Comparison of ENCODE assay signal across 21 cellular contexts in the genomic region with DNA sequence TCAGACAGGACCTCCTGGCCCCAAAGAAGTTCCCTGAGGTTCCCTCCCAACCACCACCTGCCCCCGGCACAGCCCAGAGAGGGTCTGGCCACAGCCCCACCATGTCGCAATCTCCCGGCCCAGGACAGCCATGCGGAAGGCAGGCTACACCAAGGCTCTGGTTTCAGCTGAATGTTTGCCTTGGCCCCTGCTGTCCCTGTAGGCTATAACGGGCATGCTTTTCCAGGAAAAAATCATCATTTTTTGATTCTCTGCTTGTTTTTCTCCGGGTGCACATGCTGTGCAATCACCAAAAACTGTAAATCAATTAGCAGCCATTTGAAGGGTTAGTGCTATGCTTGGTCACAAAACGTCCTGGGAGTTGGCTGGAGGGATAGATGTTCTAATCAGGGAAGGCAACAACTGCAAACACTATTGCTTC.
DNase-seq lines count a peak whose midpoint lies in the region; ATAC-seq, FAIRE-seq and TF ChIP-seq lines count a peak whose summit lies in the region.
"Had no signal": no experiment of that assay in that cellular context is flagged by ENCODE, and none has a peak within 500 bp of the region (broad histone marks: within the 10 kb centered on the region; RNA-seq: fewer than 3 reads in every experiment).

No MANE protein-coding gene starts in this region.

- peak overlapping the region; percentile 86 for H3K27ac Mint-ChIP-seq in chondrocyte (ENCODE audit: unreplicated experiment)
- no peak overlapping the region for H3K27ac Mint-ChIP-seq in stimulated activated naive B cell treated with anti-CD40 and anti-IgM and Interleukin-4, amounts not matched to agents 10 μg/mL and 1 μg/mL and 100 μg/mL, for 72 hours
- H3K27ac Mint-ChIP-seq: activated CD8-positive, alpha-beta memory T cell treated with anti-CD3 and anti-CD28 coated beads, Interleukin-2, amount 10 ng/mL, durations not matched to agents 7 days and 5 days had no signal

- H3K4me2 ChIP-seq in HepG2 (ENCODE audit: low read depth, low read length), result no peak overlapping the region
- H3K4me2 ChIP-seq: PC-9 had no signal

- no peak overlapping the region for H3K9ac ChIP-seq in HepG2 (ENCODE audit: insufficient read depth, low read depth, low read length)

- no peaks in the 10 kb centered on the region for H3K36me3 Mint-ChIP-seq in chondrocyte (ENCODE audit: low read depth)
- H3K36me3 Mint-ChIP-seq in stimulated activated naive B cell treated with anti-CD40 and anti-IgM and Interleukin-4, amounts not matched to agents 10 μg/mL and 1 μg/mL and 100 μg/mL, for 72 hours, result no peaks in the 10 kb centered on the region
- H3K36me3 Mint-ChIP-seq: activated CD8-positive, alpha-beta memory T cell treated with anti-CD3 and anti-CD28 coated beads, Interleukin-2, amount 10 ng/mL, durations not matched to agents 7 days and 5 days had no signal

- H3K27me3 Mint-ChIP-seq in chondrocyte (ENCODE audit: low read depth), result peaks cover 3% of the 10 kb centered on the region
- peaks cover 46 to 49% of the 10 kb centered on the region in 2 donors for H3K27me3 Mint-ChIP-seq in stimulated activated naive B cell treated with anti-CD40 and anti-IgM and Interleukin-4, amounts not matched to agents 10 μg/mL and 1 μg/mL and 100 μg/mL, for 72 hours

- no peaks in the 10 kb centered on the region for H4K20me1 ChIP-seq in HepG2 (ENCODE audit: insufficient read depth, low read length)

- H3K27ac ChIP-seq in HepG2 (ENCODE audit: extremely low read length, insufficient read depth, low read length), result no peak overlapping the region
- H3K27ac ChIP-seq: PC-9 had no signal

- peaks cover 46% of the 10 kb centered on the region for H3K4me1 Mint-ChIP-seq in chondrocyte (ENCODE audit: low read depth)
- H3K4me1 Mint-ChIP-seq in stimulated activated naive B cell treated with anti-CD40 and anti-IgM and Interleukin-4, amounts not matched to agents 10 μg/mL and 1 μg/mL and 100 μg/mL, for 72 hours, result no peaks in the 10 kb centered on the region
- H3K4me1 Mint-ChIP-seq: activated CD8-positive, alpha-beta memory T cell treated with anti-CD3 and anti-CD28 coated beads, Interleukin-2, amount 10 ng/mL, durations not matched to agents 7 days and 5 days had no signal

- POLR2A ChIA-PET in HepG2 (lab: Yijun Ruan, JAX), result no interaction called here

- peaks cover 2% of the 10 kb centered on the region for H3K9me3 Mint-ChIP-seq in chondrocyte (ENCODE audit: low read depth)
- peaks cover 0 to under 1% of the 10 kb centered on the region in 2 donors for H3K9me3 Mint-ChIP-seq in stimulated activated naive B cell treated with anti-CD40 and anti-IgM and Interleukin-4, amounts not matched to agents 10 μg/mL and 1 μg/mL and 100 μg/mL, for 72 hours

- no peak for FAIRE-seq in HepG2 (lab: Jason Lieb, UNC)

- CTCF ChIA-PET in HepG2 (lab: Yijun Ruan, JAX; ENCODE audit: low intra/inter-chr PET ratio, low total read pairs), result no interaction called here

- 4% methylated on average over 3 of the region's 7 CpGs for WGBS in HepG2 (ENCODE audit: low lambda C conversion rate)

- TF ChIP-seq EP300 in HepG2 (IDR thresholded peaks at IDR 0.05; ENCODE audit: low read depth in 2 of 2, low read length in 2 of 2), result no peak
- no peak for TF ChIP-seq EP300 in HepG2 (CRISPR knock-in tag; IDR thresholded peaks at IDR 0.05; ENCODE audit: borderline replicate concordance)

- H3K4me3 ChIP-seq in HepG2 (replicated peaks in 1 of 3; ENCODE audit: insufficient read depth in 1 of 3, low read depth in 2 of 3, low read length in 3 of 3), result no peak overlapping the region
- H3K4me3 ChIP-seq: PC-9 had no signal

- no TSS peak for BruUV-seq in HepG2 (replicated peaks; lab: Mats Ljungman, UMichigan)

- H3K4me3 Mint-ChIP-seq in chondrocyte (ENCODE audit: unreplicated experiment), result no peak overlapping the region
- no peak overlapping the region for H3K4me3 Mint-ChIP-seq in stimulated activated naive B cell treated with anti-CD40 and anti-IgM and Interleukin-4, amounts not matched to agents 10 μg/mL and 1 μg/mL and 100 μg/mL, for 72 hours
- H3K4me3 Mint-ChIP-seq: activated CD8-positive, alpha-beta memory T cell treated with anti-CD3 and anti-CD28 coated beads, Interleukin-2, amount 10 ng/mL, durations not matched to agents 7 days and 5 days had no signal

- H3K79me2 ChIP-seq in HepG2 (ENCODE audit: insufficient read depth, low read length), result no peaks in the 10 kb centered on the region

- intact Hi-C loops in HepG2 (cut with micrococcal nuclease; ENCODE audit: unreplicated experiment), result no loop called here

- DNase-seq in AG20443 (ENCODE audit: low spot score) (peak; percentile 40), chondrocyte (ENCODE audit: low spot score) (no peak), HepG2 (ENCODE audit: low spot score) (no peak), stromal cell of bone marrow (ENCODE audit: low read depth) (peak; percentile 38), NCI-H1092 treated with DMSO at 0.1 percent for 48 hours (lab: John Stamatoyannopoulos, UW) (no peak), NCI-H1105 treated with DMSO at 0.1 percent for 48 hours (lab: John Stamatoyannopoulos, UW) (no peak), epidermal melanocyte (ENCODE audit: insufficient read length, low spot score) (no peak)
- DNase-seq in stimulated activated naive B cell treated with anti-CD40 and anti-IgM and Interleukin-4, amounts not matched to agents 10 μg/mL and 1 μg/mL and 100 μg/mL, for 72 hours, result no peak
- DNase-seq: activated CD8-positive, alpha-beta memory T cell treated with anti-CD3 and anti-CD28 coated beads, Interleukin-2, amount 10 ng/mL, durations not matched to agents 7 days and 5 days; activated effector memory CD4-positive, alpha-beta T cell treated with Interleukin-2 at 50 U/mL for 16 hours; anterior cingulate cortex; EL; Karpas-422; NCI-H1436; NCI-H2171; NCI-H82; PC-9; stimulated activated CD4-positive, alpha-beta T cell treated with anti-CD3 and anti-CD28 coated beads, Interleukin-2, amount 100 ng/mL, for 48 hours; T1000 had no signal

- no peaks in the 10 kb centered on the region for H3K36me3 ChIP-seq in HepG2 (replicated peaks in 1 of 2; ENCODE audit: control insufficient read depth in 1 of 2, insufficient read depth in 2 of 2, low read length in 2 of 2)

- no peak for TF ChIP-seq POLR2A in HepG2 (IDR thresholded peaks at IDR 0.05; ENCODE audit: insufficient read depth in 1 of 2, low read depth in 2 of 2, low read length in 2 of 2)

- H3K4me1 ChIP-seq in HepG2 (ENCODE audit: insufficient read depth, low read length), result no peaks in the 10 kb centered on the region

- peaks cover 13 to 60% of the 10 kb centered on the region in 2 experiments; a peak in 4 of 5 replicates for H3K27me3 ChIP-seq in HepG2 (ENCODE audit: control insufficient read depth in 1 of 2, insufficient read depth in 2 of 2, low read length in 2 of 2)

- TF ChIP-seq CTCF in chondrocyte (IDR thresholded peaks at IDR 0.05) (peak; percentile 14), HepG2 (CRISPR knock-in tag; IDR thresholded peaks at IDR 0.05) (no peak)

- no peak overlapping the region for H2AFZ ChIP-seq in HepG2 (ENCODE audit: low read length)
- H2AFZ ChIP-seq: PC-9 had no signal

- in situ Hi-C loops in HepG2 (cut with HindIII; ENCODE audit: extremely low pct_ligation_motif_present, low pct_unique_long_range_greater_than_20kb), result no loop called here

- no peak for TF ChIP-seq RAD21 in HepG2 (CRISPR knock-in tag; IDR thresholded peaks at IDR 0.05)

- ATAC-seq in HepG2, result peak; percentile 41; the same call in 1 of the 3 replicates
- no peak for ATAC-seq in stimulated activated naive B cell treated with anti-CD40 and anti-IgM and Interleukin-4, amounts not matched to agents 10 μg/mL and 1 μg/mL and 100 μg/mL, for 72 hours (replicated peaks)
- ATAC-seq: activated CD4-positive, CD25-positive, alpha-beta regulatory T cell treated with anti-CD3 and anti-CD28 coated beads, Interleukin-2, amount 50 U/mL, for 24 hours; activated CD8-positive, alpha-beta memory T cell treated with anti-CD3 and anti-CD28 coated beads, Interleukin-2, amount 10 ng/mL, durations not matched to agents 7 days and 5 days; SK-N-SH treated with all-trans-retinoic acid at 6 μM for 48 hours had no signal

- no peaks in the 10 kb centered on the region for H3K9me3 ChIP-seq in HepG2 (ENCODE audit: low read length)

TF ChIP-seq in HepG2, 621 proteins besides CTCF, POLR2A, EP300 and RAD21:
- TF ChIP-seq, protein P1, sequence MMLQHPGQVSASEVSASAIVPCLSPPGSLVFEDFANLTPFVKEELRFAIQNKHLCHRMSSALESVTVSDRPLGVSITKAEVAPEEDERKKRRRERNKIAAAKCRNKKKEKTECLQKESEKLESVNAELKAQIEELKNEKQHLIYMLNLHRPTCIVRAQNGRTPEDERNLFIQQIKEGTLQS (CRISPR knock-in tag; IDR thresholded peaks at IDR 0.05), result no peak
- TF ChIP-seq NFATC3 (CRISPR knock-in tag; IDR thresholded peaks at IDR 0.05) (no peak), ZNF414 (CRISPR knock-in tag; IDR thresholded peaks at IDR 0.05) (no peak), CEBPB (IDR thresholded peaks at IDR 0.05; ENCODE audit: borderline replicate concordance, low read depth, low read length) (peak; percentile 40; the same call in 1 of the 2 replicates), YY1 (IDR thresholded peaks at IDR 0.05; ENCODE audit: insufficient read depth, insufficient replicate concordance, low read depth, low read length) (no peak), EZH2 (conservative IDR thresholded peaks at IDR 0.05; ENCODE audit: low read depth, low read length) (0 out of 2 replicates have a peak, but pooled peaks have one; percentile 72)
TF ChIP-seq in HepG2: peak in this region for 2.

Comparison
In these comparisons a context has a peak if more than half of its experiments do, and no peak if none do; other contexts are left out.
1. DNase-seq: peak in AG20443 (single experiment) and stromal cell of bone marrow (single experiment); none in chondrocyte (single experiment), HepG2 (single experiment), NCI-H1092 treated with DMSO at 0.1 percent for 48 hours (single experiment), NCI-H1105 treated with DMSO at 0.1 percent for 48 hours (single experiment), stimulated activated naive B cell treated with anti-CD40 and anti-IgM and Interleukin-4, amounts not matched to agents 10 μg/mL and 1 μg/mL and 100 μg/mL, for 72 hours (single experiment) and epidermal melanocyte (single experiment).